In the genomic region with DNA sequence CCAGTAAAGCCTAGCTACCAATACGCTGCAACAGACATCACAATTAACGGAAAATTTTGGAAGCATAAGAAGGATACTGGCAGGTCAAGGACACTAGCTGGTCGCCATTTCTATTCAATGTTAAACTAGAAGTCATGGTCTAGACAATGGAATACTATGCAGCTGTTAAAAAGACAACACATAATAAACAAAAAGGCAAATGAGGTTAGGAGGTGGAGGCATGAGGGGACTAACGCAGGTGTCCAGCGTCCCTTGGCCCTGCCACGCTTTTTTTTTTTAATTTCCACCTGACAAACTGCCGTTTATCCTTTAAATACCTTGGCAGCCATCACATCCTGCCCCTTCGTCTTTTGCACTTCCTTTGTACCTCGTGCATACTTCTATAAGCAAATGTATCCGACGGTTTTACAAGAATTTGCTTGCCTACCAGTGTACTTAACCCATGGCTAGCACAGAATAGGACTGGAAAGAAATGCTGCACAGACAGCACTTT, we compare ENCODE assay signal across 1 cellular context.
TF ChIP-seq lines count a peak whose summit lies in the region.

No MANE protein-coding gene starts in this region.

TF ChIP-seq in K562, 482 proteins besides CTCF, POLR2A, EP300 and RAD21 (continued from another document):
- TF ChIP-seq, protein P1, sequence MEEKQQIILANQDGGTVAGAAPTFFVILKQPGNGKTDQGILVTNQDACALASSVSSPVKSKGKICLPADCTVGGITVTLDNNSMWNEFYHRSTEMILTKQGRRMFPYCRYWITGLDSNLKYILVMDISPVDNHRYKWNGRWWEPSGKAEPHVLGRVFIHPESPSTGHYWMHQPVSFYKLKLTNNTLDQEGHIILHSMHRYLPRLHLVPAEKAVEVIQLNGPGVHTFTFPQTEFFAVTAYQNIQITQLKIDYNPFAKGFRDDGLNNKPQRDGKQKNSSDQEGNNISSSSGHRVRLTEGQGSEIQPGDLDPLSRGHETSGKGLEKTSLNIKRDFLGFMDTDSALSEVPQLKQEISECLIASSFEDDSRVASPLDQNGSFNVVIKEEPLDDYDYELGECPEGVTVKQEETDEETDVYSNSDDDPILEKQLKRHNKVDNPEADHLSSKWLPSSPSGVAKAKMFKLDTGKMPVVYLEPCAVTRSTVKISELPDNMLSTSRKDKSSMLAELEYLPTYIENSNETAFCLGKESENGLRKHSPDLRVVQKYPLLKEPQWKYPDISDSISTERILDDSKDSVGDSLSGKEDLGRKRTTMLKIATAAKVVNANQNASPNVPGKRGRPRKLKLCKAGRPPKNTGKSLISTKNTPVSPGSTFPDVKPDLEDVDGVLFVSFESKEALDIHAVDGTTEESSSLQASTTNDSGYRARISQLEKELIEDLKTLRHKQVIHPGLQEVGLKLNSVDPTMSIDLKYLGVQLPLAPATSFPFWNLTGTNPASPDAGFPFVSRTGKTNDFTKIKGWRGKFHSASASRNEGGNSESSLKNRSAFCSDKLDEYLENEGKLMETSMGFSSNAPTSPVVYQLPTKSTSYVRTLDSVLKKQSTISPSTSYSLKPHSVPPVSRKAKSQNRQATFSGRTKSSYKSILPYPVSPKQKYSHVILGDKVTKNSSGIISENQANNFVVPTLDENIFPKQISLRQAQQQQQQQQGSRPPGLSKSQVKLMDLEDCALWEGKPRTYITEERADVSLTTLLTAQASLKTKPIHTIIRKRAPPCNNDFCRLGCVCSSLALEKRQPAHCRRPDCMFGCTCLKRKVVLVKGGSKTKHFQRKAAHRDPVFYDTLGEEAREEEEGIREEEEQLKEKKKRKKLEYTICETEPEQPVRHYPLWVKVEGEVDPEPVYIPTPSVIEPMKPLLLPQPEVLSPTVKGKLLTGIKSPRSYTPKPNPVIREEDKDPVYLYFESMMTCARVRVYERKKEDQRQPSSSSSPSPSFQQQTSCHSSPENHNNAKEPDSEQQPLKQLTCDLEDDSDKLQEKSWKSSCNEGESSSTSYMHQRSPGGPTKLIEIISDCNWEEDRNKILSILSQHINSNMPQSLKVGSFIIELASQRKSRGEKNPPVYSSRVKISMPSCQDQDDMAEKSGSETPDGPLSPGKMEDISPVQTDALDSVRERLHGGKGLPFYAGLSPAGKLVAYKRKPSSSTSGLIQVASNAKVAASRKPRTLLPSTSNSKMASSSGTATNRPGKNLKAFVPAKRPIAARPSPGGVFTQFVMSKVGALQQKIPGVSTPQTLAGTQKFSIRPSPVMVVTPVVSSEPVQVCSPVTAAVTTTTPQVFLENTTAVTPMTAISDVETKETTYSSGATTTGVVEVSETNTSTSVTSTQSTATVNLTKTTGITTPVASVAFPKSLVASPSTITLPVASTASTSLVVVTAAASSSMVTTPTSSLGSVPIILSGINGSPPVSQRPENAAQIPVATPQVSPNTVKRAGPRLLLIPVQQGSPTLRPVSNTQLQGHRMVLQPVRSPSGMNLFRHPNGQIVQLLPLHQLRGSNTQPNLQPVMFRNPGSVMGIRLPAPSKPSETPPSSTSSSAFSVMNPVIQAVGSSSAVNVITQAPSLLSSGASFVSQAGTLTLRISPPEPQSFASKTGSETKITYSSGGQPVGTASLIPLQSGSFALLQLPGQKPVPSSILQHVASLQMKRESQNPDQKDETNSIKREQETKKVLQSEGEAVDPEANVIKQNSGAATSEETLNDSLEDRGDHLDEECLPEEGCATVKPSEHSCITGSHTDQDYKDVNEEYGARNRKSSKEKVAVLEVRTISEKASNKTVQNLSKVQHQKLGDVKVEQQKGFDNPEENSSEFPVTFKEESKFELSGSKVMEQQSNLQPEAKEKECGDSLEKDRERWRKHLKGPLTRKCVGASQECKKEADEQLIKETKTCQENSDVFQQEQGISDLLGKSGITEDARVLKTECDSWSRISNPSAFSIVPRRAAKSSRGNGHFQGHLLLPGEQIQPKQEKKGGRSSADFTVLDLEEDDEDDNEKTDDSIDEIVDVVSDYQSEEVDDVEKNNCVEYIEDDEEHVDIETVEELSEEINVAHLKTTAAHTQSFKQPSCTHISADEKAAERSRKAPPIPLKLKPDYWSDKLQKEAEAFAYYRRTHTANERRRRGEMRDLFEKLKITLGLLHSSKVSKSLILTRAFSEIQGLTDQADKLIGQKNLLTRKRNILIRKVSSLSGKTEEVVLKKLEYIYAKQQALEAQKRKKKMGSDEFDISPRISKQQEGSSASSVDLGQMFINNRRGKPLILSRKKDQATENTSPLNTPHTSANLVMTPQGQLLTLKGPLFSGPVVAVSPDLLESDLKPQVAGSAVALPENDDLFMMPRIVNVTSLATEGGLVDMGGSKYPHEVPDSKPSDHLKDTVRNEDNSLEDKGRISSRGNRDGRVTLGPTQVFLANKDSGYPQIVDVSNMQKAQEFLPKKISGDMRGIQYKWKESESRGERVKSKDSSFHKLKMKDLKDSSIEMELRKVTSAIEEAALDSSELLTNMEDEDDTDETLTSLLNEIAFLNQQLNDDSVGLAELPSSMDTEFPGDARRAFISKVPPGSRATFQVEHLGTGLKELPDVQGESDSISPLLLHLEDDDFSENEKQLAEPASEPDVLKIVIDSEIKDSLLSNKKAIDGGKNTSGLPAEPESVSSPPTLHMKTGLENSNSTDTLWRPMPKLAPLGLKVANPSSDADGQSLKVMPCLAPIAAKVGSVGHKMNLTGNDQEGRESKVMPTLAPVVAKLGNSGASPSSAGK (IDR thresholded peaks at IDR 0.05) = 0 out of 2 replicates have a peak, but pooled peaks have one; percentile 60
- TF ChIP-seq CHD4 (IDR thresholded peaks at IDR 0.05; ENCODE audit: insufficient read depth, insufficient replicate concordance, low read depth, low read length, poor library complexity, severe bottlenecking) (peak; percentile 44), CREBBP (IDR thresholded peaks at IDR 0.05; ENCODE audit: low read depth, low read length) (no peak), ZBTB17 (CRISPR knock-in tag; IDR thresholded peaks at IDR 0.05) (0 out of 2 replicates have a peak, but pooled peaks have one; percentile 9), L3MBTL2 (IDR thresholded peaks at IDR 0.05) (0 out of 2 replicates have a peak, but pooled peaks have one; percentile 81), RBM25 (IDR thresholded peaks at IDR 0.05; ENCODE audit: low read depth, low read length, severe bottlenecking) (peak; percentile 72), SMAD4 (CRISPR knock-in tag; conservative IDR thresholded peaks at IDR 0.05) (peak; percentile 73; the same call in 1 of the 2 replicates), EZH2 (IDR thresholded peaks at IDR 0.05; ENCODE audit: borderline replicate concordance, low read depth, low read length) (0 out of 2 replicates have a peak, but pooled peaks have one; percentile 69), ZNF146 (CRISPR knock-in tag; IDR thresholded peaks at IDR 0.05; ENCODE audit: unreplicated experiment) (peak; percentile 98), ZKSCAN8 (CRISPR knock-in tag; IDR thresholded peaks at IDR 0.05) (peak; percentile 80), C11orf30 (IDR thresholded peaks at IDR 0.05; ENCODE audit: low read depth) (0 out of 2 replicates have a peak, but pooled peaks have one; percentile 35), SIN3A (IDR thresholded peaks at IDR 0.05; ENCODE audit: borderline replicate concordance in 2 of 2, control insufficient read depth in 1 of 2, low read depth in 2 of 2, low read length in 2 of 2) (no peak), ZNF175 (CRISPR knock-in tag; IDR thresholded peaks at IDR 0.05; ENCODE audit: low read depth) (0 out of 2 replicates have a peak, but pooled peaks have one; percentile 27), MAZ (CRISPR knock-in tag; conservative IDR thresholded peaks at IDR 0.05 in 1 of 2, IDR thresholded peaks at IDR 0.05 in 1 of 2) (peak; percentile 13 to 42; a peak in 2 of 4 replicates), CBX5 (IDR thresholded peaks at IDR 0.05; ENCODE audit: borderline replicate concordance, low read depth) (no peak)
- TF ChIP-seq, protein P2, sequence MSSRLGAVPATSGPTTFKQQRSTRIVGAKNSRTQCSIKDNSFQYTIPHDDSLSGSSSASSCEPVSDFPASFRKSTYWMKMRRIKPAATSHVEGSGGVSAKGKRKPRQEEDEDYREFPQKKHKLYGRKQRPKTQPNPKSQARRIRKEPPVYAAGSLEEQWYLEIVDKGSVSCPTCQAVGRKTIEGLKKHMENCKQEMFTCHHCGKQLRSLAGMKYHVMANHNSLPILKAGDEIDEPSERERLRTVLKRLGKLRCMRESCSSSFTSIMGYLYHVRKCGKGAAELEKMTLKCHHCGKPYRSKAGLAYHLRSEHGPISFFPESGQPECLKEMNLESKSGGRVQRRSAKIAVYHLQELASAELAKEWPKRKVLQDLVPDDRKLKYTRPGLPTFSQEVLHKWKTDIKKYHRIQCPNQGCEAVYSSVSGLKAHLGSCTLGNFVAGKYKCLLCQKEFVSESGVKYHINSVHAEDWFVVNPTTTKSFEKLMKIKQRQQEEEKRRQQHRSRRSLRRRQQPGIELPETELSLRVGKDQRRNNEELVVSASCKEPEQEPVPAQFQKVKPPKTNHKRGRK (tag; IDR thresholded peaks at IDR 0.05) = peak; percentile 47; the same call in 1 of the 2 replicates
- TF ChIP-seq, protein P3, sequence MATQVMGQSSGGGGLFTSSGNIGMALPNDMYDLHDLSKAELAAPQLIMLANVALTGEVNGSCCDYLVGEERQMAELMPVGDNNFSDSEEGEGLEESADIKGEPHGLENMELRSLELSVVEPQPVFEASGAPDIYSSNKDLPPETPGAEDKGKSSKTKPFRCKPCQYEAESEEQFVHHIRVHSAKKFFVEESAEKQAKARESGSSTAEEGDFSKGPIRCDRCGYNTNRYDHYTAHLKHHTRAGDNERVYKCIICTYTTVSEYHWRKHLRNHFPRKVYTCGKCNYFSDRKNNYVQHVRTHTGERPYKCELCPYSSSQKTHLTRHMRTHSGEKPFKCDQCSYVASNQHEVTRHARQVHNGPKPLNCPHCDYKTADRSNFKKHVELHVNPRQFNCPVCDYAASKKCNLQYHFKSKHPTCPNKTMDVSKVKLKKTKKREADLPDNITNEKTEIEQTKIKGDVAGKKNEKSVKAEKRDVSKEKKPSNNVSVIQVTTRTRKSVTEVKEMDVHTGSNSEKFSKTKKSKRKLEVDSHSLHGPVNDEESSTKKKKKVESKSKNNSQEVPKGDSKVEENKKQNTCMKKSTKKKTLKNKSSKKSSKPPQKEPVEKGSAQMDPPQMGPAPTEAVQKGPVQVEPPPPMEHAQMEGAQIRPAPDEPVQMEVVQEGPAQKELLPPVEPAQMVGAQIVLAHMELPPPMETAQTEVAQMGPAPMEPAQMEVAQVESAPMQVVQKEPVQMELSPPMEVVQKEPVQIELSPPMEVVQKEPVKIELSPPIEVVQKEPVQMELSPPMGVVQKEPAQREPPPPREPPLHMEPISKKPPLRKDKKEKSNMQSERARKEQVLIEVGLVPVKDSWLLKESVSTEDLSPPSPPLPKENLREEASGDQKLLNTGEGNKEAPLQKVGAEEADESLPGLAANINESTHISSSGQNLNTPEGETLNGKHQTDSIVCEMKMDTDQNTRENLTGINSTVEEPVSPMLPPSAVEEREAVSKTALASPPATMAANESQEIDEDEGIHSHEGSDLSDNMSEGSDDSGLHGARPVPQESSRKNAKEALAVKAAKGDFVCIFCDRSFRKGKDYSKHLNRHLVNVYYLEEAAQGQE (CRISPR knock-in tag; IDR thresholded peaks at IDR 0.05; ENCODE audit: low read depth) = no peak
